Comparison of ENCODE assay signal across 8 cellular contexts in genomic region chrX:11759172-11759460, GRCh38. TPM values are rescaled to one million over a fixed set of nuclear protein-coding genes. Genes with fewer than 3 reads are reported as not detected.
A peak's percentile ranks its signal among the peaks of the same experiment; 100 is the strongest.
DNase-seq lines count a peak whose midpoint lies in the region; ATAC-seq, FAIRE-seq and TF ChIP-seq lines count a peak whose summit lies in the region.

No MANE protein-coding gene starts in this region.

- peaks cover 27% of the 10 kb centered on the region for H3K36me3 Mint-ChIP-seq in T-cell

- peak overlapping the region; percentile 98 to 100 for H3K27ac Mint-ChIP-seq in T-cell

- H3K27ac ChIP-seq in gastrocnemius medialis = peak overlapping the region; percentile 83 to 92 (median 90)

- intact Hi-C loops in gastrocnemius medialis (cut with DNase I; ENCODE audit: low total_unique reads) = loop anchor here (2.0 to 5.0 kb wide), 2 partner anchors 34 to 92 kb away; partner anchors contain the start of gene ARHGAP6

- in situ Hi-C loops in gastrocnemius medialis (cut with MboI; ENCODE audit: low sequenced_read_pairs in 4 of 4) = loop anchor here (25.0 kb wide), 3 partner anchors 222 to 622 kb away; no protein-coding TSS in a partner anchor

- no peaks in the 10 kb centered on the region for H3K9me3 ChIP-seq in gastrocnemius medialis

- H3K36me3 ChIP-seq in gastrocnemius medialis = peaks cover 0 to 32% of the 10 kb centered on the region in 2 donors

- TF ChIP-seq CTCF in foreskin fibroblast (IDR thresholded peaks at IDR 0.05; ENCODE audit: low read depth, low read length) (no peak), gastrocnemius medialis (IDR thresholded peaks at IDR 0.05 in 4 of 5, conservative IDR thresholded peaks at IDR 0.05 in 1 of 5) (no peak)

- POLR2A ChIA-PET in T-cell (lab: Charles Lee) = interaction anchor here (0.5 to 0.7 kb wide), 3 partner anchors 9 to 1982 kb away, joined by 3 to 4 read pairs (median 4); no protein-coding TSS in a partner anchor

- peak overlapping the region; percentile 83 to 98 (median 95) for H3K4me3 Mint-ChIP-seq in T-cell

- peaks cover 42 to 62% (median 44%) of the 10 kb centered on the region in 3 donors for H3K4me1 Mint-ChIP-seq in T-cell

- H3K27me3 Mint-ChIP-seq in T-cell = peaks cover 0 to 5% of the 10 kb centered on the region in 2 donors

- ATAC-seq in T-cell (replicated peaks in 1 of 4) (no peak), gastrocnemius medialis (no peak), HG03039 (IDR thresholded peaks at IDR 0.05; ENCODE audit: unreplicated experiment) (no peak)
- ATAC-seq in activated CD4-positive, CD25-positive, alpha-beta regulatory T cell treated with anti-CD3 and anti-CD28 coated beads, Interleukin-2, amount 50 U/mL, for 24 hours = no peak

- peak overlapping the region; percentile 68 to 89 for H3K4me3 ChIP-seq in foreskin fibroblast (ENCODE audit: low read depth in 1 of 2, low read length in 2 of 2)
- H3K4me3 ChIP-seq in gastrocnemius medialis = peak overlapping the region; percentile 71 to 82 (median 77)

- H3K27me3 ChIP-seq in gastrocnemius medialis = no peaks in the 10 kb centered on the region

- peaks cover 0 to 3% of the 10 kb centered on the region in 2 donors for H3K4me1 ChIP-seq in gastrocnemius medialis

- CTCF ChIA-PET in T-cell (lab: Charles Lee) = interaction anchor here (0.7 to 1.2 kb wide), 3 partner anchors 9 to 1226 kb away, joined by 3 to 4 read pairs (median 3); no protein-coding TSS in a partner anchor

- H3K9me3 Mint-ChIP-seq in T-cell = no peaks in the 10 kb centered on the region

- no peak for DNase-seq in GM12891 (ENCODE audit: insufficient read length, low spot score)
- DNase-seq in T-cell = no peak
- DNase-seq in foreskin fibroblast = no peak
- no peak for DNase-seq in gastrocnemius medialis
- DNase-seq in NCI-H2227 (lab: John Stamatoyannopoulos, UW; ENCODE audit: unreplicated experiment) = no peak
- DNase-seq in iPS-NIHi11 (ENCODE audit: low spot score) = no peak

- peak; percentile 1; the same call in 1 of the 2 replicates for TF ChIP-seq POLR2A in GM12891 (IDR thresholded peaks at IDR 0.05; ENCODE audit: low read depth, low read length)
- no peak for TF ChIP-seq POLR2A in gastrocnemius medialis (IDR thresholded peaks at IDR 0.05)

- FAIRE-seq in GM12891 (lab: Jason Lieb, UNC) = no peak

TF ChIP-seq in GM12891, 5 proteins besides CTCF, POLR2A, EP300 and RAD21:
- TF ChIP-seq POU2F2 (IDR thresholded peaks at IDR 0.05; ENCODE audit: low read depth, low read length) (no peak), PAX5 (IDR thresholded peaks at IDR 0.05; ENCODE audit: insufficient read depth, low read length, severe bottlenecking) (no peak)
TF ChIP-seq in GM12891: peak in this region for 0.

RNA-seq across cellular contexts. Expression of gene MSL3, which starts 1.1 kb away (rescaled TPM):
- 31.3 TPM for polyA plus RNA-seq in GM12891 (2012; ENCODE audit: low read depth, missing spikeins)
- total RNA-seq in T-cell = 100 to 1,000 TPM; 109 to 140 (median 133) TPM
- total RNA-seq in gastrocnemius medialis = 10 to 100 TPM; 22.8 to 61.1 (median 35.1) TPM
